ENCODE assay signal across 24 cellular contexts in genomic region chr2:232903989-232904388, GRCh38. TPM values are rescaled to one million over a fixed set of nuclear protein-coding genes. Genes with fewer than 3 reads are reported as not detected.
DNase-seq lines count a peak whose midpoint lies in the region; ATAC-seq and TF ChIP-seq lines count a peak whose summit lies in the region.
"Had no signal": no experiment of that assay in that cellular context is flagged by ENCODE, and none has a peak within 500 bp of the region (broad histone marks: within the 10 kb centered on the region; RNA-seq: fewer than 3 reads in every experiment).

No MANE protein-coding gene starts in this region.

- TF ChIP-seq CTCF in HEK293 (tag by site-specific recombination; IDR thresholded peaks at IDR 0.05) (no peak), osteoblast (IDR thresholded peaks at IDR 0.05; ENCODE audit: extremely low read depth, low read depth, low read length) (no peak)

- no peaks in the 10 kb centered on the region for H3K4me1 ChIP-seq in HEK293 (ENCODE audit: control insufficient read depth, insufficient read depth, low read length)
- H3K4me1 ChIP-seq in osteoblast (ENCODE audit: insufficient read depth, low read length) = peaks cover 14% of the 10 kb centered on the region
- H3K4me1 ChIP-seq in naive thymus-derived CD4-positive, alpha-beta T cell (ENCODE audit: control insufficient read depth in 2 of 2, insufficient read depth in 2 of 2, low read length in 2 of 2) = no peaks in the 10 kb centered on the region

- H3K27ac ChIP-seq in HEK293 (ENCODE audit: extremely low read depth, low read depth, low read length) (no peak overlapping the region), caudate nucleus (ENCODE audit: low read depth, low read length) (peak overlapping the region; percentile 18), osteoblast (ENCODE audit: low read depth, low read length) (no peak overlapping the region)
- H3K27ac ChIP-seq in naive thymus-derived CD4-positive, alpha-beta T cell (ENCODE audit: low read depth, low read length) = no peak overlapping the region
- H3K27ac ChIP-seq: BLaER1, GM23248, PC-9 had no signal

- no peaks in the 10 kb centered on the region for H3K9me3 ChIP-seq in HEK293 (ENCODE audit: control insufficient read depth, insufficient read depth, low read depth, low read length)
- H3K9me3 ChIP-seq in osteoblast (ENCODE audit: low read depth, low read length) = no peaks in the 10 kb centered on the region
- H3K9me3 ChIP-seq in naive thymus-derived CD4-positive, alpha-beta T cell (ENCODE audit: control insufficient read depth in 2 of 3, low read length in 3 of 3) = no peaks in the 10 kb centered on the region

- no peaks in the 10 kb centered on the region for H3K36me3 Mint-ChIP-seq in naive thymus-derived CD4-positive, alpha-beta T cell

- H3K27me3 Mint-ChIP-seq in naive thymus-derived CD4-positive, alpha-beta T cell = peaks cover 1 to 6% (median 4%) of the 10 kb centered on the region in 5 donors

- H3K4me3 ChIP-seq in HEK293 (ENCODE audit: low read depth, low read length) (no peak overlapping the region), osteoblast (ENCODE audit: insufficient read depth, low read length) (no peak overlapping the region)
- H3K4me3 ChIP-seq in naive thymus-derived CD4-positive, alpha-beta T cell (ENCODE audit: low read length) = no peak overlapping the region
- H3K4me3 ChIP-seq: BLaER1, GM23248, K562, PC-9 had no signal

- no peaks in the 10 kb centered on the region for H3K4me1 Mint-ChIP-seq in naive thymus-derived CD4-positive, alpha-beta T cell

- CTCF ChIA-PET in HEK293 (lab: Yijun Ruan, JAX) = no interaction called here
- CTCF ChIA-PET in naive thymus-derived CD4-positive, alpha-beta T cell (lab: Charles Lee) = no interaction called here

- H3K4me3 Mint-ChIP-seq in naive thymus-derived CD4-positive, alpha-beta T cell = no peak overlapping the region
- H3K4me3 Mint-ChIP-seq: CD4-positive, alpha-beta T cell; H9; HFFc6 had no signal

- no peak overlapping the region for H3K4me2 ChIP-seq in osteoblast (ENCODE audit: insufficient read depth, low read length)
- H3K4me2 ChIP-seq: BLaER1, PC-9 had no signal

- peak; percentile 42 for DNase-seq in activated CD8-positive, alpha-beta memory T cell treated with anti-CD3 and anti-CD28 coated beads, Interleukin-2, amount 50 U/mL, for 48 hours
- no peak for DNase-seq in activated CD8-positive, alpha-beta memory T cell treated with anti-CD3 and anti-CD28 coated beads for 24 hours
- DNase-seq in caudate nucleus (lab: John Stamatoyannopoulos, UW) (no peak), osteoblast (ENCODE audit: insufficient read length, low spot score, missing footprints) (peak; percentile 45), superior temporal gyrus (ENCODE audit: extremely low spot score) (no peak), NCI-H128 (lab: John Stamatoyannopoulos, UW; ENCODE audit: unreplicated experiment) (no peak)
- DNase-seq in naive thymus-derived CD4-positive, alpha-beta T cell = no peak
- DNase-seq: 8988T; CD4-positive, alpha-beta T cell; GM23248; H9; HFFc6; Kasumi-1; NCI-H1092 treated with DMSO at 0.1 percent for 48 hours; NCI-H146; NCI-H1930; NCI-H2107; NCI-H524 treated with DMSO at 0.1 percent for 48 hours; NCI-H82; PC-9; SW 1271 had no signal

- POLR2A ChIA-PET in HEK293 (lab: Yijun Ruan, JAX) = no interaction called here
- POLR2A ChIA-PET in naive thymus-derived CD4-positive, alpha-beta T cell (lab: Charles Lee) = no interaction called here

- no peak for ATAC-seq in naive thymus-derived CD4-positive, alpha-beta T cell
- ATAC-seq: K562 had no signal

- H2AFZ ChIP-seq in osteoblast (ENCODE audit: low read length) = no peak overlapping the region
- H2AFZ ChIP-seq: GM23248, PC-9 had no signal

- H3K79me2 ChIP-seq in osteoblast (ENCODE audit: insufficient read depth, low read length) = no peaks in the 10 kb centered on the region

- H3K27me3 ChIP-seq in osteoblast (ENCODE audit: insufficient read depth, low read length) = no peaks in the 10 kb centered on the region
- H3K27me3 ChIP-seq in naive thymus-derived CD4-positive, alpha-beta T cell (ENCODE audit: control insufficient read depth in 2 of 2, insufficient read depth in 2 of 2, low read length in 2 of 2) = no peaks in the 10 kb centered on the region
- H3K27me3 ChIP-seq: BLaER1 had no signal

- no peaks in the 10 kb centered on the region for H3K9me3 Mint-ChIP-seq in naive thymus-derived CD4-positive, alpha-beta T cell
- H3K9me3 Mint-ChIP-seq: CD4-positive, alpha-beta T cell; HFFc6 had no signal

- intact Hi-C loops in naive thymus-derived CD4-positive, alpha-beta T cell (cut with micrococcal nuclease) = no loop called here

- no peaks in the 10 kb centered on the region for H4K20me1 ChIP-seq in osteoblast (ENCODE audit: insufficient read depth, low read length)
- H4K20me1 ChIP-seq: BLaER1 had no signal

- H3K36me3 ChIP-seq in HEK293 (ENCODE audit: control insufficient read depth in 2 of 2, insufficient read depth in 1 of 2, low read length in 2 of 2) = peaks cover 0 to 2% of the 10 kb centered on the region in 2 experiments; a peak in 1 of 3 replicates
- no peaks in the 10 kb centered on the region for H3K36me3 ChIP-seq in osteoblast (ENCODE audit: insufficient read depth, low read length)
- no peaks in the 10 kb centered on the region for H3K36me3 ChIP-seq in naive thymus-derived CD4-positive, alpha-beta T cell (ENCODE audit: control insufficient read depth in 2 of 3, insufficient read depth in 3 of 3, low read length in 3 of 3)
- H3K36me3 ChIP-seq: BLaER1 had no signal

- no peak overlapping the region for H3K27ac Mint-ChIP-seq in naive thymus-derived CD4-positive, alpha-beta T cell
- H3K27ac Mint-ChIP-seq: CD4-positive, alpha-beta T cell; H9; HFFc6 had no signal

TF ChIP-seq in HEK293, 187 proteins besides CTCF, POLR2A, EP300 and RAD21:
- TF ChIP-seq OSR2 (tag by site-specific recombination; IDR thresholded peaks at IDR 0.05) = no peak
- TF ChIP-seq SETDB1 (IDR thresholded peaks at IDR 0.05; ENCODE audit: insufficient read length, low read length) = no peak
- TF ChIP-seq GLIS1 (tag by site-specific recombination; IDR thresholded peaks at IDR 0.05) = 0 out of 2 replicates have a peak, but pooled peaks have one; percentile 9
- no peak for TF ChIP-seq ZNF24 (tag by site-specific recombination; IDR thresholded peaks at IDR 0.05)
- no peak for TF ChIP-seq ZNF521 (tag by site-specific recombination; IDR thresholded peaks at IDR 0.05)
- TF ChIP-seq ZNF560 (tag by site-specific recombination; IDR thresholded peaks at IDR 0.05; ENCODE audit: borderline replicate concordance) = no peak
- TF ChIP-seq ZNF433 (tag by site-specific recombination; IDR thresholded peaks at IDR 0.05; ENCODE audit: low read depth) = no peak
- peak; percentile 68 for TF ChIP-seq ZIC2 (tag by site-specific recombination; IDR thresholded peaks at IDR 0.05)
- no peak for TF ChIP-seq PBX3 (CRISPR knock-in tag; IDR thresholded peaks at IDR 0.05)

RNA-seq across cellular contexts. Expression of gene SNORC, which starts 33.9 kb away (rescaled TPM):
- 0.72 and 0.88 TPM in 2 replicates for total RNA-seq in osteoblast
- total RNA-seq in naive thymus-derived CD4-positive, alpha-beta T cell = 1 to 10 TPM; 1.2 to 3.6 (median 1.6) TPM
- polyA plus RNA-seq in naive thymus-derived CD4-positive, alpha-beta T cell = not detected
- total RNA-seq: GM23248 had no signal

Comparison
In these comparisons a context has a peak if more than half of its experiments do, and no peak if none do; other contexts are left out.
1. DNase-seq: peak in activated CD8-positive, alpha-beta memory T cell treated with anti-CD3 and anti-CD28 coated beads, Interleukin-2, amount 50 U/mL, for 48 hours (single experiment) and osteoblast (single experiment); none in activated CD8-positive, alpha-beta memory T cell treated with anti-CD3 and anti-CD28 coated beads for 24 hours (single experiment), caudate nucleus (0 of 61), naive thymus-derived CD4-positive, alpha-beta T cell (0 of 9), superior temporal gyrus (single experiment) and NCI-H128 (single experiment).